In the genomic region with DNA sequence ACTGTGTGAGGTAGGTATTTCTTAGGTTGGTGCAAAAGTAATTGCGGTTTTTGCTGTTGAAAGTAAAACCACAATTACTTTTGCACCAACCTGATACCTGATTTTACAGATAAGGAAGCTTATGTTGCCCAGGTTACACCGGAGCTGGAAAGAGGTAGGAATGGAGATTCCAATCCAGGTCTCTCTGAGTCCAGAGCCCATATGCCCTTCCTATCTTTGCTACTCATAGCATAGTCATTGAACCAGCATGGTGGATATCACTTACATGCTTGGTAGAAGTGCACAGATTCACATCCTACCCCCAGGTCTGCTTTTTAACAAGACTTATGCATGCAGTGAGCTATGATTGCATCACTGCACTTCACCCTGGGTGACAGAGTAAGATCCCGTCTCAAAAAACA, we compare ENCODE assay signal across 21 cellular contexts.
DNase-seq lines count a peak whose midpoint lies in the region; ATAC-seq and TF ChIP-seq lines count a peak whose summit lies in the region.
"Had no signal": no experiment of that assay in that cellular context is flagged by ENCODE, and none has a peak within 500 bp of the region (broad histone marks: within the 10 kb centered on the region; RNA-seq: fewer than 3 reads in every experiment).

No MANE protein-coding gene starts in this region.

- no peaks in the 10 kb centered on the region for H3K36me3 ChIP-seq in CD8-positive, alpha-beta memory T cell (ENCODE audit: insufficient read depth, low read length)
- no peaks in the 10 kb centered on the region for H3K36me3 ChIP-seq in upper lobe of left lung
- H3K36me3 ChIP-seq: HAP-1 had no signal

- DNase-seq in activated CD4-positive, alpha-beta T cell treated with anti-CD3 and anti-CD28 coated beads, Interleukin-2, amount 10 ng/mL, durations not matched to agents 24 days and 14 days: peak; percentile 71
- no peak for DNase-seq in activated CD4-positive, alpha-beta T cell treated with anti-CD3 and anti-CD28 coated beads for 4 hours
- peak in 1 of 5 donors; percentile 39 for DNase-seq in CD8-positive, alpha-beta memory T cell
- DNase-seq in T-cell (peak in 2 of 34 experiments; percentile 10 to 16), fibroblast of villous mesenchyme (ENCODE audit: low read depth) (peak; percentile 70), upper lobe of left lung (no peak)
- DNase-seq: activated T-cell treated with anti-CD3 and anti-CD28 coated beads, Interleukin-2, amount 50 U/mL, for 48 hours; Caco-2; caudate nucleus; DMS79 treated with DMSO at 0.1 percent for 48 hours; head of caudate nucleus; mammary epithelial cell; NCI-H1105 treated with DMSO at 0.1 percent for 48 hours; NCI-H2029 treated with DMSO at 0.1 percent for 48 hours; NCI-H446; SHP77 had no signal

- H3K27ac ChIP-seq in CD8-positive, alpha-beta memory T cell (ENCODE audit: low read depth, low read length): peak overlapping the region; percentile 32
- H3K27ac ChIP-seq in upper lobe of left lung: no peak overlapping the region

- no peak overlapping the region for H3K27ac Mint-ChIP-seq in activated CD4-positive, alpha-beta T cell treated with anti-CD3 and anti-CD28 coated beads, Interleukin-2, amount 10 ng/mL, durations not matched to agents 24 days and 14 days
- H3K27ac Mint-ChIP-seq in CD8-positive, alpha-beta memory T cell: peak overlapping the region; percentile 23 to 86 (median 78)
- peak overlapping the region; percentile 32 to 64 for H3K27ac Mint-ChIP-seq in T-cell
- H3K27ac Mint-ChIP-seq: activated naive CD4-positive, alpha-beta T cell treated with anti-CD3 and anti-CD28 coated beads, Interleukin-2, amount 50 U/mL, for 72 hours had no signal

- TF ChIP-seq POLR2A in upper lobe of left lung (IDR thresholded peaks at IDR 0.05): no peak

- ATAC-seq in T-cell (replicated peaks in 1 of 4) (no peak), GM18870 (IDR thresholded peaks at IDR 0.05; ENCODE audit: unreplicated experiment) (no peak), GM21360 (IDR thresholded peaks at IDR 0.05; ENCODE audit: unreplicated experiment) (no peak), upper lobe of left lung (ENCODE audit: low FRiP score in 2 of 2) (no peak)
- ATAC-seq: activated naive CD4-positive, alpha-beta T cell treated with anti-CD3 and anti-CD28 coated beads, Interleukin-2, amount 50 U/mL, for 72 hours; GM12878 had no signal

- CTCF ChIA-PET in CD8-positive, alpha-beta memory T cell (lab: Charles Lee): interaction anchor here (0.9 to 1.2 kb wide), 4 partner anchors 28 to 111 kb away, joined by 3 read pairs; no protein-coding TSS in a partner anchor
- CTCF ChIA-PET in T-cell (lab: Charles Lee): interaction anchor here (0.6 to 1.0 kb wide), 7 partner anchors 9 to 216 kb away, joined by 3 to 5 read pairs (median 4); no protein-coding TSS in a partner anchor

- no peak for TF ChIP-seq EP300 in upper lobe of left lung (IDR thresholded peaks at IDR 0.05)

- POLR2A ChIA-PET in CD8-positive, alpha-beta memory T cell (lab: Charles Lee): interaction anchor here (1.0 to 2.7 kb wide), 2 partner anchors 56 to 61 kb away, joined by 3 to 12 read pairs; a partner anchor contains a TSS
- POLR2A ChIA-PET in T-cell (lab: Charles Lee): interaction anchor here (0.6 kb wide), 2 partner anchors 41 to 170 kb away, joined by 3 to 4 read pairs; no protein-coding TSS in a partner anchor

- H3K4me1 ChIP-seq in CD8-positive, alpha-beta memory T cell (ENCODE audit: insufficient read depth, low read length): peaks cover 91% of the 10 kb centered on the region
- H3K4me1 ChIP-seq in upper lobe of left lung: peaks cover 0 to 4% (median 0%) of the 10 kb centered on the region in 4 donors
- H3K4me1 ChIP-seq: Caco-2, HAP-1 had no signal

- H3K27me3 Mint-ChIP-seq in activated CD4-positive, alpha-beta T cell treated with anti-CD3 and anti-CD28 coated beads, Interleukin-2, amount 10 ng/mL, durations not matched to agents 24 days and 14 days: no peaks in the 10 kb centered on the region
- no peaks in the 10 kb centered on the region for H3K27me3 Mint-ChIP-seq in CD8-positive, alpha-beta memory T cell
- no peaks in the 10 kb centered on the region for H3K27me3 Mint-ChIP-seq in T-cell

- no peaks in the 10 kb centered on the region for H3K9me3 Mint-ChIP-seq in activated CD4-positive, alpha-beta T cell treated with anti-CD3 and anti-CD28 coated beads, Interleukin-2, amount 10 ng/mL, durations not matched to agents 24 days and 14 days
- H3K9me3 Mint-ChIP-seq in CD8-positive, alpha-beta memory T cell: no peaks in the 10 kb centered on the region
- no peaks in the 10 kb centered on the region for H3K9me3 Mint-ChIP-seq in T-cell
- H3K9me3 Mint-ChIP-seq: activated naive CD4-positive, alpha-beta T cell treated with anti-CD3 and anti-CD28 coated beads, Interleukin-2, amount 50 U/mL, for 72 hours had no signal

- 79% methylated on average over 3 of the region's 3 CpGs for WGBS in upper lobe of left lung, 2 donors

- H3K4me1 Mint-ChIP-seq in activated CD4-positive, alpha-beta T cell treated with anti-CD3 and anti-CD28 coated beads, Interleukin-2, amount 10 ng/mL, durations not matched to agents 24 days and 14 days: peaks cover 72% of the 10 kb centered on the region
- peaks cover 74 to 92% (median 91%) of the 10 kb centered on the region in 3 donors for H3K4me1 Mint-ChIP-seq in CD8-positive, alpha-beta memory T cell
- H3K4me1 Mint-ChIP-seq in T-cell: peaks cover 83 to 89% (median 83%) of the 10 kb centered on the region in 3 donors

- intact Hi-C loops in activated CD4-positive, alpha-beta T cell treated with anti-CD3 and anti-CD28 coated beads, Interleukin-2, amount 10 ng/mL, durations not matched to agents 24 days and 14 days (cut with micrococcal nuclease): no loop called here

- peaks cover 3% of the 10 kb centered on the region for H3K36me3 Mint-ChIP-seq in activated CD4-positive, alpha-beta T cell treated with anti-CD3 and anti-CD28 coated beads, Interleukin-2, amount 10 ng/mL, durations not matched to agents 24 days and 14 days (ENCODE audit: low read depth)
- H3K36me3 Mint-ChIP-seq in CD8-positive, alpha-beta memory T cell: peaks cover 0 to 2% (median 0%) of the 10 kb centered on the region in 3 donors
- H3K36me3 Mint-ChIP-seq in T-cell: no peaks in the 10 kb centered on the region

- H3K27me3 ChIP-seq in CD8-positive, alpha-beta memory T cell (ENCODE audit: insufficient read depth, low read length, poor library complexity, severe bottlenecking): no peaks in the 10 kb centered on the region
- no peaks in the 10 kb centered on the region for H3K27me3 ChIP-seq in upper lobe of left lung

- no peaks in the 10 kb centered on the region for H3K9me3 ChIP-seq in CD8-positive, alpha-beta memory T cell (ENCODE audit: low read length)
- no peaks in the 10 kb centered on the region for H3K9me3 ChIP-seq in upper lobe of left lung
- H3K9me3 ChIP-seq: Caco-2, HAP-1 had no signal

- no peak overlapping the region for H3K4me3 Mint-ChIP-seq in activated CD4-positive, alpha-beta T cell treated with anti-CD3 and anti-CD28 coated beads, Interleukin-2, amount 10 ng/mL, durations not matched to agents 24 days and 14 days
- peak overlapping the region; percentile 19 to 77 (median 57) for H3K4me3 Mint-ChIP-seq in CD8-positive, alpha-beta memory T cell
- H3K4me3 Mint-ChIP-seq in T-cell: peak overlapping the region in 1 of 3 donors; percentile 20

- peak overlapping the region; percentile 39 for H3K4me3 ChIP-seq in CD8-positive, alpha-beta memory T cell (ENCODE audit: low read length)
- H3K4me3 ChIP-seq in fibroblast of villous mesenchyme (ENCODE audit: low read depth, low read length) (no peak overlapping the region), upper lobe of left lung (no peak overlapping the region)
- H3K4me3 ChIP-seq: GM12878, HAP-1 had no signal

- TF ChIP-seq CTCF in fibroblast of villous mesenchyme (IDR thresholded peaks at IDR 0.05; ENCODE audit: insufficient read depth, low read depth, low read length): no peak
- no peak for TF ChIP-seq CTCF in upper lobe of left lung (IDR thresholded peaks at IDR 0.05)

Comparison
In these comparisons a context has a peak if more than half of its experiments do, and no peak if none do; other contexts are left out.
1. DNase-seq: peak in activated CD4-positive, alpha-beta T cell treated with anti-CD3 and anti-CD28 coated beads, Interleukin-2, amount 10 ng/mL, durations not matched to agents 24 days and 14 days (single experiment) and fibroblast of villous mesenchyme (single experiment); none in activated CD4-positive, alpha-beta T cell treated with anti-CD3 and anti-CD28 coated beads for 4 hours (0 of 2) and upper lobe of left lung (0 of 2).